In the genomic region with DNA sequence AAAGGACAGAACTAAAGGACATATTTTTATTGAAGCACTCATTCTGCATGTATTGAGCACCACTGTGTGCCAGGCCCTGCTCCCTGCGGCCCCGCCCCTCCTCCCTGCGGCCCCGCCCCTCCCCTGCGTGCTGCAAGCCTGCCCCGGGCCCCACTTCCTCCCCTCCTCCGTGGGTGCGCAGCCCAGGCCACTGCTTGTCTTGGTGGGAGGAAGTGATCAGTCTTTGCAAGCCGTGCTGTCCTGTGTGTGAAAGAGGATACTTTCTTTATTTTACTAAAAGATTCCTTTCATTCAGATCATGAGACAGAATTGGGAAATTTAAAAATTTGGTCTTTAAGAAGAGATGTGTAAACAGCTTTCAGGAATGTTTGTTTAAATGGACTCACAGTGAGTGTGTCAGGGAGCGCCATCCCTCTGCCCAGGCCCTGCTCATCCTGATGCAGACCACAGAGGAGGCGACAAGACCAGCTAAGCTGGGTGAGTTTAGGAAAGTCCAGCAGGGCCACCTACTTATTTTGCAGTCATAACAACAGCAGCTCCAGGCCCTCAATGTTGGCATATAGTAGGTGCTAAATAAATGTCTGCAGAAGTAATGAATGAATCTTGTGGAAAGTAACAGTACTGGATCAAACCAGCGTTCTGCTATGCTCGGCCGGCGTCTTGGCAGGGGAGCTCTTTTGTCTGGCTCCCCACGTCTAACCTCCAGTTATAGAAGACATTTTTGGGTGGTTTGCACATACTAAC, we compare ENCODE assay signal across 8 cellular contexts.
DNase-seq lines count a peak whose midpoint lies in the region; ATAC-seq and TF ChIP-seq lines count a peak whose summit lies in the region.

No MANE protein-coding gene starts in this region.

- H3K4me3 ChIP-seq in AG04449 (ENCODE audit: low read depth, low read length), result no peak overlapping the region
- H3K4me3 ChIP-seq in SJCRH30, result no peak overlapping the region

- H3K9me3 ChIP-seq in SJCRH30 (replicated peaks), result no peaks in the 10 kb centered on the region

- no peak overlapping the region for H3K27ac ChIP-seq in SJCRH30

- H3K27me3 ChIP-seq in SJCRH30, result no peaks in the 10 kb centered on the region

- peak overlapping the region; percentile 75 to 80 for H3K27ac Mint-ChIP-seq in T-cell
- H3K27ac Mint-ChIP-seq in activated naive CD8-positive, alpha-beta T cell treated with anti-CD3 and anti-CD28 coated beads for 36 hours, result peak overlapping the region; percentile 79
- H3K27ac Mint-ChIP-seq in natural killer cell treated with Interleukin-12 subunit alpha and Interleukin-12 subunit beta and Interleukin-15 and Interleukin-18, amount 100 ng/mL, for 72 hours, result peak overlapping the region; percentile 42 to 44

- peaks cover 68 to 78% (median 74%) of the 10 kb centered on the region in 3 donors for H3K4me1 Mint-ChIP-seq in T-cell
- peaks cover 60% of the 10 kb centered on the region for H3K4me1 Mint-ChIP-seq in activated naive CD8-positive, alpha-beta T cell treated with anti-CD3 and anti-CD28 coated beads for 36 hours
- H3K4me1 Mint-ChIP-seq in natural killer cell treated with Interleukin-12 subunit alpha and Interleukin-12 subunit beta and Interleukin-15 and Interleukin-18, amount 100 ng/mL, for 72 hours (ENCODE audit: low read depth in 2 of 2), result peaks cover 8 to 10% of the 10 kb centered on the region in 2 donors

- H3K4me1 ChIP-seq in SJCRH30, result peaks cover 53% of the 10 kb centered on the region

- H3K4me3 Mint-ChIP-seq in T-cell, result peak overlapping the region; percentile 5 to 71 (median 25)
- peak overlapping the region; percentile 48 for H3K4me3 Mint-ChIP-seq in activated naive CD8-positive, alpha-beta T cell treated with anti-CD3 and anti-CD28 coated beads for 36 hours
- H3K4me3 Mint-ChIP-seq in natural killer cell treated with Interleukin-12 subunit alpha and Interleukin-12 subunit beta and Interleukin-15 and Interleukin-18, amount 100 ng/mL, for 72 hours, result peak overlapping the region; percentile 65

- peak; percentile 89 to 98 (median 92) for ATAC-seq in T-cell (replicated peaks in 1 of 4)
- ATAC-seq in natural killer cell treated with Interleukin-12 subunit alpha and Interleukin-12 subunit beta and Interleukin-15 and Interleukin-18, amount 100 ng/mL, for 72 hours, result peak; percentile 79 to 83

- H3K36me3 Mint-ChIP-seq in T-cell, result no peaks in the 10 kb centered on the region
- H3K36me3 Mint-ChIP-seq in activated naive CD8-positive, alpha-beta T cell treated with anti-CD3 and anti-CD28 coated beads for 36 hours, result peaks cover 8% of the 10 kb centered on the region
- no peaks in the 10 kb centered on the region for H3K36me3 Mint-ChIP-seq in natural killer cell treated with Interleukin-12 subunit alpha and Interleukin-12 subunit beta and Interleukin-15 and Interleukin-18, amount 100 ng/mL, for 72 hours

- DNase-seq in AG04449 (ENCODE audit: low read depth, low spot score) (peak; percentile 63), T-cell (peak; percentile 26 to 71 (median 54)), SJCRH30 (no peak), retina (no peak), NCI-H774 (lab: John Stamatoyannopoulos, UW) (no peak), DMS53 treated with DMSO at 0.1 percent for 48 hours (lab: John Stamatoyannopoulos, UW; ENCODE audit: unreplicated experiment) (no peak)
- peak; percentile 66 for DNase-seq in activated naive CD8-positive, alpha-beta T cell treated with anti-CD3 and anti-CD28 coated beads for 36 hours
- peak; percentile 67 for DNase-seq in natural killer cell treated with Interleukin-12 subunit alpha and Interleukin-12 subunit beta and Interleukin-15 and Interleukin-18, amount 100 ng/mL, for 72 hours (ENCODE audit: low spot score)

- no peak for TF ChIP-seq CTCF in AG04449 (IDR thresholded peaks at IDR 0.05; ENCODE audit: insufficient read depth, low read length, missing control alignments)

- CTCF ChIA-PET in AG04449 (lab: Yijun Ruan, JAX) (interaction anchor here (0.6 to 2.1 kb wide), 4 partner anchors 93 to 311 kb away, joined by 3 to 10 read pairs (median 3); no protein-coding TSS in a partner anchor), T-cell (lab: Charles Lee) (no interaction called here)

- H3K9me3 Mint-ChIP-seq in T-cell, result no peaks in the 10 kb centered on the region
- no peaks in the 10 kb centered on the region for H3K9me3 Mint-ChIP-seq in activated naive CD8-positive, alpha-beta T cell treated with anti-CD3 and anti-CD28 coated beads for 36 hours
- H3K9me3 Mint-ChIP-seq in natural killer cell treated with Interleukin-12 subunit alpha and Interleukin-12 subunit beta and Interleukin-15 and Interleukin-18, amount 100 ng/mL, for 72 hours, result no peaks in the 10 kb centered on the region

- no peaks in the 10 kb centered on the region for H3K27me3 Mint-ChIP-seq in T-cell
- no peaks in the 10 kb centered on the region for H3K27me3 Mint-ChIP-seq in activated naive CD8-positive, alpha-beta T cell treated with anti-CD3 and anti-CD28 coated beads for 36 hours
- H3K27me3 Mint-ChIP-seq in natural killer cell treated with Interleukin-12 subunit alpha and Interleukin-12 subunit beta and Interleukin-15 and Interleukin-18, amount 100 ng/mL, for 72 hours, result peaks cover 0 to 7% of the 10 kb centered on the region in 2 donors

- POLR2A ChIA-PET in AG04449 (lab: Yijun Ruan, JAX) (interaction anchor here (0.7 kb wide), 1 partner anchor 17 kb away, joined by 3 read pairs; no protein-coding TSS in a partner anchor), T-cell (lab: Charles Lee) (no interaction called here)

- no peaks in the 10 kb centered on the region for H3K36me3 ChIP-seq in SJCRH30

Comparison
In these comparisons a context has a peak if more than half of its experiments do, and no peak if none do; other contexts are left out.
1. DNase-seq: peak in AG04449 (single experiment), T-cell (34 of 34), activated naive CD8-positive, alpha-beta T cell treated with anti-CD3 and anti-CD28 coated beads for 36 hours (single experiment) and natural killer cell treated with Interleukin-12 subunit alpha and Interleukin-12 subunit beta and Interleukin-15 and Interleukin-18, amount 100 ng/mL, for 72 hours (single experiment); none in SJCRH30 (0 of 2), retina (single experiment), NCI-H774 (single experiment) and DMS53 treated with DMSO at 0.1 percent for 48 hours (single experiment).
2. Peak in every context shown above with its lines, with median percentiles within 50 percentile points of each other: H3K27ac Mint-ChIP-seq and H3K4me3 Mint-ChIP-seq.